ENCODE assay signal across 20 cellular contexts in genomic region chr14:24881496-24881895, GRCh38.
"Had no signal": no experiment of that assay in that cellular context is flagged by ENCODE, and none has a peak within 500 bp of the region (broad histone marks: within the 10 kb centered on the region; RNA-seq: fewer than 3 reads in every experiment).

No MANE protein-coding gene starts in this region.

- H3K27ac Mint-ChIP-seq: activated naive CD4-positive, alpha-beta T cell treated with anti-CD3 and anti-CD28 coated beads, Interleukin-2, amount 50 U/mL, for 72 hours; naive thymus-derived CD4-positive, alpha-beta T cell had no signal

- H3K9ac ChIP-seq: parathyroid adenoma had no signal

- DNase-seq: activated CD4-positive, alpha-beta T cell treated with anti-CD3 and anti-CD28 coated beads, Interleukin-2, amount 50 U/mL, for 4 hours; activated gamma-delta T cell; adrenal gland; foreskin keratinocyte; hypothalamus; islet precursor cell; left colon; naive thymus-derived CD4-positive, alpha-beta T cell; stimulated activated CD4-positive, alpha-beta T cell treated with anti-CD3 and anti-CD28 coated beads, Interleukin-2, amount 100 ng/mL, for 24 hours; stimulated activated naive CD4-positive, alpha-beta T cell treated with Interleukin-2 at 50 U/mL for 16 hours; substantia nigra; SW 1271; T-helper 2 cell; uterus had no signal

- H3K36me3 ChIP-seq: adrenal gland, cardiac muscle cell, tibial nerve, uterus had no signal

- H3K9me3 ChIP-seq: adrenal gland, tibial nerve, uterus had no signal

- H3K9me3 Mint-ChIP-seq: activated naive CD4-positive, alpha-beta T cell treated with anti-CD3 and anti-CD28 coated beads, Interleukin-2, amount 50 U/mL, for 72 hours had no signal

- H3K27ac ChIP-seq: cardiac muscle cell, epithelial cell of prostate, foreskin keratinocyte, parathyroid adenoma, uterus, VCaP had no signal

- H3K36me3 Mint-ChIP-seq: activated naive CD4-positive, alpha-beta T cell treated with anti-CD3 and anti-CD28 coated beads, Interleukin-2, amount 50 U/mL, for 72 hours; naive thymus-derived CD4-positive, alpha-beta T cell had no signal

- H2AFZ ChIP-seq: parathyroid adenoma had no signal

- H3K4me3 ChIP-seq: adrenal gland, cardiac muscle cell, tibial nerve, uterus had no signal

- H3K4me3 Mint-ChIP-seq: naive thymus-derived CD4-positive, alpha-beta T cell had no signal

- H3K27me3 ChIP-seq: adrenal gland, cardiac muscle cell, foreskin keratinocyte, tibial nerve, uterus had no signal

- H3K4me1 ChIP-seq: foreskin keratinocyte, parathyroid adenoma, uterus had no signal

- ATAC-seq: activated naive CD4-positive, alpha-beta T cell treated with anti-CD3 and anti-CD28 coated beads, Interleukin-2, amount 50 U/mL, for 72 hours; foreskin keratinocyte; left colon; naive thymus-derived CD4-positive, alpha-beta T cell had no signal

- H3K4me1 Mint-ChIP-seq: naive thymus-derived CD4-positive, alpha-beta T cell had no signal

- H3K79me2 ChIP-seq: parathyroid adenoma had no signal
